Comparison of ENCODE assay signal across 1 cellular context in the genomic region with DNA sequence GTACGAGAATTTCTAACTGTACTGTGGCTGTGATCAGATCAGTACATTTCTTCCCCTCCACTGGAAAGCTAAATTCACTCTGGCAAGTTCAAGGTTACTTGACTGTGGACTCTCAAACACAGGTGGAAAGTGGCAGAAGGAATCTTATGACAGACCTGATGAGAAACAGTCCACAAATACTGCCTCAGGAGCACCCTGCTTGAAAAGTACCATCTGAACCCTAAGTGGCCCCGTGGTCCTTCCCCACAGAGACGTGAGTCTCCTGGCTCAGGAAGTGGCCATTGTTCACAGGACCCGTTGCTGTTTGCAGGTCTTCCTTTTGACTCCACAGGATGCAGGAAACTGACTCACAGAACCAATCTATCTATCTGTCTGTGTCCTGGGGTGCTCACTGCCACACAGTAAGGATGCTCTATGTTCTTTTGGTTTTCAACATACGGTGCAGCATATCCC.
TF ChIP-seq lines count a peak whose summit lies in the region.

No MANE protein-coding gene starts in this region.

TF ChIP-seq in GM23338, 12 proteins besides CTCF, POLR2A, EP300 and RAD21 (continued from another document):
- TF ChIP-seq, protein P1, sequence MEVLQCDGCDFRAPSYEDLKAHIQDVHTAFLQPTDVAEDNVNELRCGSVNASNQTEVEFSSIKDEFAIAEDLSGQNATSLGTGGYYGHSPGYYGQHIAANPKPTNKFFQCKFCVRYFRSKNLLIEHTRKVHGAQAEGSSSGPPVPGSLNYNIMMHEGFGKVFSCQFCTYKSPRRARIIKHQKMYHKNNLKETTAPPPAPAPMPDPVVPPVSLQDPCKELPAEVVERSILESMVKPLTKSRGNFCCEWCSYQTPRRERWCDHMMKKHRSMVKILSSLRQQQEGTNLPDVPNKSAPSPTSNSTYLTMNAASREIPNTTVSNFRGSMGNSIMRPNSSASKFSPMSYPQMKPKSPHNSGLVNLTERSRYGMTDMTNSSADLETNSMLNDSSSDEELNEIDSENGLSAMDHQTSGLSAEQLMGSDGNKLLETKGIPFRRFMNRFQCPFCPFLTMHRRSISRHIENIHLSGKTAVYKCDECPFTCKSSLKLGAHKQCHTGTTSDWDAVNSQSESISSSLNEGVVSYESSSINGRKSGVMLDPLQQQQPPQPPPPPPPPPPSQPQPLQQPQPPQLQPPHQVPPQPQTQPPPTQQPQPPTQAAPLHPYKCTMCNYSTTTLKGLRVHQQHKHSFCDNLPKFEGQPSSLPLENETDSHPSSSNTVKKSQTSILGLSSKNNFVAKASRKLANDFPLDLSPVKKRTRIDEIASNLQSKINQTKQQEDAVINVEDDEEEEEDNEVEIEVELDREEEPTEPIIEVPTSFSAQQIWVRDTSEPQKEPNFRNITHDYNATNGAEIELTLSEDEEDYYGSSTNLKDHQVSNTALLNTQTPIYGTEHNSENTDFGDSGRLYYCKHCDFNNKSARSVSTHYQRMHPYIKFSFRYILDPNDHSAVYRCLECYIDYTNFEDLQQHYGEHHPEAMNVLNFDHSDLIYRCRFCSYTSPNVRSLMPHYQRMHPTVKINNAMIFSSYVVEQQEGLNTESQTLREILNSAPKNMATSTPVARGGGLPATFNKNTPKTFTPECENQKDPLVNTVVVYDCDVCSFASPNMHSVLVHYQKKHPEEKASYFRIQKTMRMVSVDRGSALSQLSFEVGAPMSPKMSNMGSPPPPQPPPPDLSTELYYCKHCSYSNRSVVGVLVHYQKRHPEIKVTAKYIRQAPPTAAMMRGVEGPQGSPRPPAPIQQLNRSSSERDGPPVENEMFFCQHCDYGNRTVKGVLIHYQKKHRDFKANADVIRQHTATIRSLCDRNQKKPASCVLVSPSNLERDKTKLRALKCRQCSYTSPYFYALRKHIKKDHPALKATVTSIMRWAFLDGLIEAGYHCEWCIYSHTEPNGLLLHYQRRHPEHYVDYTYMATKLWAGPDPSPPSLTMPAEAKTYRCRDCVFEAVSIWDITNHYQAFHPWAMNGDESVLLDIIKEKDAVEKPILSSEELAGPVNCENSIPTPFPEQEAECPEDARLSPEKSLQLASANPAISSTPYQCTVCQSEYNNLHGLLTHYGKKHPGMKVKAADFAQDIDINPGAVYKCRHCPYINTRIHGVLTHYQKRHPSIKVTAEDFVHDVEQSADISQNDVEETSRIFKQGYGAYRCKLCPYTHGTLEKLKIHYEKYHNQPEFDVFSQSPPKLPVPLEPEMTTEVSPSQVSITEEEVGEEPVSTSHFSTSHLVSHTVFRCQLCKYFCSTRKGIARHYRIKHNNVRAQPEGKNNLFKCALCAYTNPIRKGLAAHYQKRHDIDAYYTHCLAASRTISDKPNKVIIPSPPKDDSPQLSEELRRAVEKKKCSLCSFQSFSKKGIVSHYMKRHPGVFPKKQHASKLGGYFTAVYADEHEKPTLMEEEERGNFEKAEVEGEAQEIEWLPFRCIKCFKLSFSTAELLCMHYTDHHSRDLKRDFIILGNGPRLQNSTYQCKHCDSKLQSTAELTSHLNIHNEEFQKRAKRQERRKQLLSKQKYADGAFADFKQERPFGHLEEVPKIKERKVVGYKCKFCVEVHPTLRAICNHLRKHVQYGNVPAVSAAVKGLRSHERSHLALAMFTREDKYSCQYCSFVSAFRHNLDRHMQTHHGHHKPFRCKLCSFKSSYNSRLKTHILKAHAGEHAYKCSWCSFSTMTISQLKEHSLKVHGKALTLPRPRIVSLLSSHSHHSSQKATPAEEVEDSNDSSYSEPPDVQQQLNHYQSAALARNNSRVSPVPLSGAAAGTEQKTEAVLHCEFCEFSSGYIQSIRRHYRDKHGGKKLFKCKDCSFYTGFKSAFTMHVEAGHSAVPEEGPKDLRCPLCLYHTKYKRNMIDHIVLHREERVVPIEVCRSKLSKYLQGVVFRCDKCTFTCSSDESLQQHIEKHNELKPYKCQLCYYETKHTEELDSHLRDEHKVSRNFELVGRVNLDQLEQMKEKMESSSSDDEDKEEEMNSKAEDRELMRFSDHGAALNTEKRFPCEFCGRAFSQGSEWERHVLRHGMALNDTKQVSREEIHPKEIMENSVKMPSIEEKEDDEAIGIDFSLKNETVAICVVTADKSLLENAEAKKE (CRISPR knock-in tag; IDR thresholded peaks at IDR 0.05): no peak
- TF ChIP-seq, protein P2, sequence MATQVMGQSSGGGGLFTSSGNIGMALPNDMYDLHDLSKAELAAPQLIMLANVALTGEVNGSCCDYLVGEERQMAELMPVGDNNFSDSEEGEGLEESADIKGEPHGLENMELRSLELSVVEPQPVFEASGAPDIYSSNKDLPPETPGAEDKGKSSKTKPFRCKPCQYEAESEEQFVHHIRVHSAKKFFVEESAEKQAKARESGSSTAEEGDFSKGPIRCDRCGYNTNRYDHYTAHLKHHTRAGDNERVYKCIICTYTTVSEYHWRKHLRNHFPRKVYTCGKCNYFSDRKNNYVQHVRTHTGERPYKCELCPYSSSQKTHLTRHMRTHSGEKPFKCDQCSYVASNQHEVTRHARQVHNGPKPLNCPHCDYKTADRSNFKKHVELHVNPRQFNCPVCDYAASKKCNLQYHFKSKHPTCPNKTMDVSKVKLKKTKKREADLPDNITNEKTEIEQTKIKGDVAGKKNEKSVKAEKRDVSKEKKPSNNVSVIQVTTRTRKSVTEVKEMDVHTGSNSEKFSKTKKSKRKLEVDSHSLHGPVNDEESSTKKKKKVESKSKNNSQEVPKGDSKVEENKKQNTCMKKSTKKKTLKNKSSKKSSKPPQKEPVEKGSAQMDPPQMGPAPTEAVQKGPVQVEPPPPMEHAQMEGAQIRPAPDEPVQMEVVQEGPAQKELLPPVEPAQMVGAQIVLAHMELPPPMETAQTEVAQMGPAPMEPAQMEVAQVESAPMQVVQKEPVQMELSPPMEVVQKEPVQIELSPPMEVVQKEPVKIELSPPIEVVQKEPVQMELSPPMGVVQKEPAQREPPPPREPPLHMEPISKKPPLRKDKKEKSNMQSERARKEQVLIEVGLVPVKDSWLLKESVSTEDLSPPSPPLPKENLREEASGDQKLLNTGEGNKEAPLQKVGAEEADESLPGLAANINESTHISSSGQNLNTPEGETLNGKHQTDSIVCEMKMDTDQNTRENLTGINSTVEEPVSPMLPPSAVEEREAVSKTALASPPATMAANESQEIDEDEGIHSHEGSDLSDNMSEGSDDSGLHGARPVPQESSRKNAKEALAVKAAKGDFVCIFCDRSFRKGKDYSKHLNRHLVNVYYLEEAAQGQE (IDR thresholded peaks at IDR 0.05; ENCODE audit: unreplicated experiment): no peak
- TF ChIP-seq NANOG (IDR thresholded peaks at IDR 0.05; ENCODE audit: borderline replicate concordance) (no peak), POLR2AphosphoS5 (IDR thresholded peaks at IDR 0.05; ENCODE audit: low read depth) (no peak), EZH2 (IDR thresholded peaks at IDR 0.05; ENCODE audit: low read depth, unreplicated experiment) (no peak), ZNF331 (CRISPR knock-in tag; IDR thresholded peaks at IDR 0.05; ENCODE audit: low read depth) (no peak), EZH2phosphoT487 (IDR thresholded peaks at IDR 0.05; ENCODE audit: unreplicated experiment) (no peak)
- TF ChIP-seq, protein P3, sequence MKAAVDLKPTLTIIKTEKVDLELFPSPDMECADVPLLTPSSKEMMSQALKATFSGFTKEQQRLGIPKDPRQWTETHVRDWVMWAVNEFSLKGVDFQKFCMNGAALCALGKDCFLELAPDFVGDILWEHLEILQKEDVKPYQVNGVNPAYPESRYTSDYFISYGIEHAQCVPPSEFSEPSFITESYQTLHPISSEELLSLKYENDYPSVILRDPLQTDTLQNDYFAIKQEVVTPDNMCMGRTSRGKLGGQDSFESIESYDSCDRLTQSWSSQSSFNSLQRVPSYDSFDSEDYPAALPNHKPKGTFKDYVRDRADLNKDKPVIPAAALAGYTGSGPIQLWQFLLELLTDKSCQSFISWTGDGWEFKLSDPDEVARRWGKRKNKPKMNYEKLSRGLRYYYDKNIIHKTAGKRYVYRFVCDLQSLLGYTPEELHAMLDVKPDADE (IDR thresholded peaks at IDR 0.05): no peak
